19 cellular contexts compared by ENCODE assay signal in the genomic region with DNA sequence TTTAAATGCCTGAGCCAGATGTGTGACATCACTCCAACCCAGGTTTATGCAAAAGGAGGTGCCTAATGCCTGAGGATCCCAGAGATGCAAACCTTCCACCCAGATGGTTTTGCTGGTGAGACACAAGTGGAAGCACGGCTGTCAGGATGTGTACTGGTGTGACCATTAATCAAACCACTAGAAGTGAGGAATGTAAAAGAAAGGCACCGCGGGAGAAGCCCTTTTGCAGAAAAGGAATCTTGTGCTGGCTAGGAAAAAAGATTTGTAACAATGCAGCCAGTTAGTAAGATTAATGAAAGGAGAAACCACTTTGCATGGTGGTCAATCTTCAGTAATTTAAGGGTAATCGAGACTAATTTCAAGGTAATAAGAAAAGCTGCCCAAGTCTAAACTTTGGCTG.
A peak's percentile ranks its signal among the peaks of the same experiment; 100 is the strongest.
DNase-seq lines count a peak whose midpoint lies in the region; ATAC-seq and TF ChIP-seq lines count a peak whose summit lies in the region.
"Had no signal": no experiment of that assay in that cellular context is flagged by ENCODE, and none has a peak within 500 bp of the region (broad histone marks: within the 10 kb centered on the region; RNA-seq: fewer than 3 reads in every experiment).

No MANE protein-coding gene starts in this region.

- no peak overlapping the region for H2AFZ ChIP-seq in fibroblast of lung (ENCODE audit: low read length)
- H2AFZ ChIP-seq: GM23248 had no signal

- H3K4me1 Mint-ChIP-seq in WTC11 (peaks cover 29% of the 10 kb centered on the region), type B pancreatic cell (ENCODE audit: unreplicated experiment) (peaks cover 40% of the 10 kb centered on the region)

- H3K36me3 Mint-ChIP-seq in WTC11 (no peaks in the 10 kb centered on the region), type B pancreatic cell (no peaks in the 10 kb centered on the region)

- H3K9me3 Mint-ChIP-seq in WTC11 (no peaks in the 10 kb centered on the region), type B pancreatic cell (no peaks in the 10 kb centered on the region)
- H3K9me3 Mint-ChIP-seq: H9 had no signal

- no peaks in the 10 kb centered on the region for H4K20me1 ChIP-seq in fibroblast of lung (ENCODE audit: control insufficient read depth, extremely low read depth, insufficient read depth, low read length)

- no peaks in the 10 kb centered on the region for H3K79me2 ChIP-seq in fibroblast of lung (ENCODE audit: control insufficient read depth, insufficient read depth, low read length)

- H3K27ac ChIP-seq in fibroblast of lung (ENCODE audit: insufficient read depth, low read length) = no peak overlapping the region
- H3K27ac ChIP-seq: GM23248 had no signal

- DNase-seq in WTC11 (ENCODE audit: low spot score) = no peak
- peak; percentile 1 to 78 for DNase-seq in fibroblast of lung (ENCODE audit: low read depth in 2 of 2)
- DNase-seq in left kidney (ENCODE audit: low read depth, low spot score) = peak; percentile 39
- DNase-seq in type B pancreatic cell (ENCODE audit: extremely low spot score, unreplicated experiment) = no peak
- no peak for DNase-seq in stimulated activated CD4-positive, alpha-beta T cell treated with anti-CD3 and anti-CD28 coated beads, Interleukin-2, amount 100 ng/mL, for 48 hours
- DNase-seq in stimulated activated CD8-positive, alpha-beta memory T cell treated with anti-CD3 and anti-CD28 coated beads, Interleukin-4, amount 100 ng/mL, for 48 hours = no peak
- DNase-seq: BE2C, H9, HFFc6, MG63, NCI-H1694 treated with DMSO at 0.1 percent for 48 hours, NCI-H2081 treated with DMSO at 0.1 percent for 48 hours, NCI-H2171 treated with DMSO at 0.1 percent for 48 hours, NCI-H524 treated with DMSO at 0.1 percent for 48 hours, Right ventricle myocardium superior had no signal

- H3K27ac Mint-ChIP-seq in WTC11 (peak overlapping the region; percentile 31; the same call in 1 of the 2 replicates), type B pancreatic cell (peak overlapping the region; percentile 70)
- H3K27ac Mint-ChIP-seq: HFFc6 had no signal

- H3K4me2 ChIP-seq in fibroblast of lung (ENCODE audit: extremely low read depth, insufficient read depth, low read length) = no peak overlapping the region

- CTCF ChIA-PET in WTC11 (lab: Charles Lee) = no interaction called here

- no peak for ATAC-seq in WTC11
- no peak for ATAC-seq in GM21737 (IDR thresholded peaks at IDR 0.05; ENCODE audit: unreplicated experiment)
- ATAC-seq: A549, K562 had no signal

- no peaks in the 10 kb centered on the region for H3K27me3 ChIP-seq in fibroblast of lung (ENCODE audit: control insufficient read depth, insufficient read depth, low read length)
- H3K27me3 ChIP-seq: BE2C, MG63 had no signal

- no peaks in the 10 kb centered on the region for H3K27me3 Mint-ChIP-seq in WTC11 (ENCODE audit: low read depth)
- H3K27me3 Mint-ChIP-seq in type B pancreatic cell = no peaks in the 10 kb centered on the region

- no peaks in the 10 kb centered on the region for H3K9me3 ChIP-seq in fibroblast of lung (ENCODE audit: control insufficient read depth, insufficient read depth, low read depth, low read length)
- H3K9me3 ChIP-seq: A549, BE2C, MG63 had no signal

- no peak overlapping the region for H3K4me3 ChIP-seq in fibroblast of lung (replicated peaks in 1 of 4; ENCODE audit: control extremely low read depth in 1 of 4, insufficient read depth in 1 of 4, low read depth in 3 of 4, low read length in 4 of 4)
- H3K4me3 ChIP-seq: A549, GM23248, K562, MG63 had no signal

- no peak for TF ChIP-seq CTCF in WTC11 (IDR thresholded peaks at IDR 0.05)
- no peak for TF ChIP-seq CTCF in fibroblast of lung (conservative IDR thresholded peaks at IDR 0.05 in 1 of 2, IDR thresholded peaks at IDR 0.05 in 1 of 2; ENCODE audit: low read depth in 1 of 2, low read length in 2 of 2)
- TF ChIP-seq CTCF in type B pancreatic cell (conservative IDR thresholded peaks at IDR 0.05) = no peak

- no peaks in the 10 kb centered on the region for H3K4me1 ChIP-seq in fibroblast of lung (ENCODE audit: control insufficient read depth, extremely low read depth, insufficient read depth, low read length)
- H3K4me1 ChIP-seq: BE2C had no signal

- POLR2A ChIA-PET in WTC11 (lab: Charles Lee) = no interaction called here

- no peak overlapping the region for H3K9ac ChIP-seq in fibroblast of lung (ENCODE audit: insufficient read depth, low read length)
- H3K9ac ChIP-seq: GM23248 had no signal

- no peaks in the 10 kb centered on the region for H3K36me3 ChIP-seq in fibroblast of lung (ENCODE audit: control insufficient read depth, insufficient read depth, low read length)
- H3K36me3 ChIP-seq: BE2C, MG63 had no signal

- H3K4me3 Mint-ChIP-seq in WTC11 (no peak overlapping the region), type B pancreatic cell (peak overlapping the region; percentile 34)
- H3K4me3 Mint-ChIP-seq: H9, HFFc6 had no signal

TF ChIP-seq in WTC11, 78 proteins besides CTCF, POLR2A, EP300 and RAD21 (continues in another document):
- TF ChIP-seq NFE2L1 (CRISPR knock-in tag; IDR thresholded peaks at IDR 0.05) (no peak), GTF2I (CRISPR knock-in tag; conservative IDR thresholded peaks at IDR 0.05) (no peak), HMGA2 (CRISPR knock-in tag; IDR thresholded peaks at IDR 0.05) (no peak), CBFB (CRISPR knock-in tag; IDR thresholded peaks at IDR 0.05; ENCODE audit: low read depth) (no peak), FOXP1 (CRISPR knock-in tag; IDR thresholded peaks at IDR 0.05; ENCODE audit: borderline replicate concordance) (no peak), TEAD1 (CRISPR knock-in tag; IDR thresholded peaks at IDR 0.05) (no peak), ZNF232 (CRISPR knock-in tag; IDR thresholded peaks at IDR 0.05) (no peak)
- TF ChIP-seq, protein P1, sequence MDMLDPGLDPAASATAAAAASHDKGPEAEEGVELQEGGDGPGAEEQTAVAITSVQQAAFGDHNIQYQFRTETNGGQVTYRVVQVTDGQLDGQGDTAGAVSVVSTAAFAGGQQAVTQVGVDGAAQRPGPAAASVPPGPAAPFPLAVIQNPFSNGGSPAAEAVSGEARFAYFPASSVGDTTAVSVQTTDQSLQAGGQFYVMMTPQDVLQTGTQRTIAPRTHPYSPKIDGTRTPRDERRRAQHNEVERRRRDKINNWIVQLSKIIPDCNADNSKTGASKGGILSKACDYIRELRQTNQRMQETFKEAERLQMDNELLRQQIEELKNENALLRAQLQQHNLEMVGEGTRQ (CRISPR knock-in tag; IDR thresholded peaks at IDR 0.05) = no peak
- TF ChIP-seq, protein P2, sequence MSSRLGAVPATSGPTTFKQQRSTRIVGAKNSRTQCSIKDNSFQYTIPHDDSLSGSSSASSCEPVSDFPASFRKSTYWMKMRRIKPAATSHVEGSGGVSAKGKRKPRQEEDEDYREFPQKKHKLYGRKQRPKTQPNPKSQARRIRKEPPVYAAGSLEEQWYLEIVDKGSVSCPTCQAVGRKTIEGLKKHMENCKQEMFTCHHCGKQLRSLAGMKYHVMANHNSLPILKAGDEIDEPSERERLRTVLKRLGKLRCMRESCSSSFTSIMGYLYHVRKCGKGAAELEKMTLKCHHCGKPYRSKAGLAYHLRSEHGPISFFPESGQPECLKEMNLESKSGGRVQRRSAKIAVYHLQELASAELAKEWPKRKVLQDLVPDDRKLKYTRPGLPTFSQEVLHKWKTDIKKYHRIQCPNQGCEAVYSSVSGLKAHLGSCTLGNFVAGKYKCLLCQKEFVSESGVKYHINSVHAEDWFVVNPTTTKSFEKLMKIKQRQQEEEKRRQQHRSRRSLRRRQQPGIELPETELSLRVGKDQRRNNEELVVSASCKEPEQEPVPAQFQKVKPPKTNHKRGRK (CRISPR knock-in tag; IDR thresholded peaks at IDR 0.05; ENCODE audit: borderline replicate concordance) = no peak
- TF ChIP-seq, protein P3, sequence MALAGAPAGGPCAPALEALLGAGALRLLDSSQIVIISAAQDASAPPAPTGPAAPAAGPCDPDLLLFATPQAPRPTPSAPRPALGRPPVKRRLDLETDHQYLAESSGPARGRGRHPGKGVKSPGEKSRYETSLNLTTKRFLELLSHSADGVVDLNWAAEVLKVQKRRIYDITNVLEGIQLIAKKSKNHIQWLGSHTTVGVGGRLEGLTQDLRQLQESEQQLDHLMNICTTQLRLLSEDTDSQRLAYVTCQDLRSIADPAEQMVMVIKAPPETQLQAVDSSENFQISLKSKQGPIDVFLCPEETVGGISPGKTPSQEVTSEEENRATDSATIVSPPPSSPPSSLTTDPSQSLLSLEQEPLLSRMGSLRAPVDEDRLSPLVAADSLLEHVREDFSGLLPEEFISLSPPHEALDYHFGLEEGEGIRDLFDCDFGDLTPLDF (CRISPR knock-in tag; IDR thresholded peaks at IDR 0.05) = no peak
- TF ChIP-seq, protein P4, sequence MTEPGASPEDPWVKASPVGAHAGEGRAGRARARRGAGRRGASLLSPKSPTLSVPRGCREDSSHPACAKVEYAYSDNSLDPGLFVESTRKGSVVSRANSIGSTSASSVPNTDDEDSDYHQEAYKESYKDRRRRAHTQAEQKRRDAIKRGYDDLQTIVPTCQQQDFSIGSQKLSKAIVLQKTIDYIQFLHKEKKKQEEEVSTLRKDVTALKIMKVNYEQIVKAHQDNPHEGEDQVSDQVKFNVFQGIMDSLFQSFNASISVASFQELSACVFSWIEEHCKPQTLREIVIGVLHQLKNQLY (CRISPR knock-in tag; IDR thresholded peaks at IDR 0.05) = no peak
- TF ChIP-seq, protein P5, sequence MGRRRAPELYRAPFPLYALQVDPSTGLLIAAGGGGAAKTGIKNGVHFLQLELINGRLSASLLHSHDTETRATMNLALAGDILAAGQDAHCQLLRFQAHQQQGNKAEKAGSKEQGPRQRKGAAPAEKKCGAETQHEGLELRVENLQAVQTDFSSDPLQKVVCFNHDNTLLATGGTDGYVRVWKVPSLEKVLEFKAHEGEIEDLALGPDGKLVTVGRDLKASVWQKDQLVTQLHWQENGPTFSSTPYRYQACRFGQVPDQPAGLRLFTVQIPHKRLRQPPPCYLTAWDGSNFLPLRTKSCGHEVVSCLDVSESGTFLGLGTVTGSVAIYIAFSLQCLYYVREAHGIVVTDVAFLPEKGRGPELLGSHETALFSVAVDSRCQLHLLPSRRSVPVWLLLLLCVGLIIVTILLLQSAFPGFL (CRISPR knock-in tag; IDR thresholded peaks at IDR 0.05; ENCODE audit: borderline replicate concordance) = no peak

Comparison
In these comparisons a context has a peak if more than half of its experiments do, and no peak if none do; other contexts are left out.
1. DNase-seq: peak in fibroblast of lung (2 of 2) and left kidney (single experiment); none in WTC11 (single experiment), type B pancreatic cell (single experiment), stimulated activated CD4-positive, alpha-beta T cell treated with anti-CD3 and anti-CD28 coated beads, Interleukin-2, amount 100 ng/mL, for 48 hours (0 of 2) and stimulated activated CD8-positive, alpha-beta memory T cell treated with anti-CD3 and anti-CD28 coated beads, Interleukin-4, amount 100 ng/mL, for 48 hours (single experiment).